Comparison of ENCODE assay signal across 16 cellular contexts in genomic region chr22:23695748-23696325, GRCh38. TPM values are rescaled to one million over a fixed set of nuclear protein-coding genes. Genes with fewer than 3 reads are reported as not detected.
A peak's percentile ranks its signal among the peaks of the same experiment; 100 is the strongest.
DNase-seq lines count a peak whose midpoint lies in the region; ATAC-seq and TF ChIP-seq lines count a peak whose summit lies in the region.
"Had no signal": no experiment of that assay in that cellular context is flagged by ENCODE, and none has a peak within 500 bp of the region (broad histone marks: within the 10 kb centered on the region; RNA-seq: fewer than 3 reads in every experiment).

No MANE protein-coding gene starts in this region.

- H3K4me3 ChIP-seq in Loucy (ENCODE audit: low read length, poor library complexity, severe bottlenecking): peak overlapping the region; percentile 70
- H3K4me3 ChIP-seq in effector memory CD4-positive, alpha-beta T cell (ENCODE audit: insufficient read depth, low read depth, low read length, poor library complexity, severe bottlenecking): peak overlapping the region; percentile 57

- no peaks in the 10 kb centered on the region for H3K27me3 ChIP-seq in Loucy (ENCODE audit: insufficient read depth, low read length, poor library complexity, severe bottlenecking)
- no peaks in the 10 kb centered on the region for H3K27me3 ChIP-seq in effector memory CD4-positive, alpha-beta T cell (replicated peaks; ENCODE audit: control insufficient read depth, insufficient read depth, low read length, poor library complexity, severe bottlenecking)

- H2AFZ ChIP-seq in Loucy (ENCODE audit: low read length): 0 out of 2 replicates have a peak overlapping the region, but pooled peaks have one; percentile 7

- H3K27ac ChIP-seq in effector memory CD4-positive, alpha-beta T cell (ENCODE audit: insufficient read depth, low read length, poor library complexity, severe bottlenecking): peak overlapping the region; percentile 88
- no peak overlapping the region for H3K27ac ChIP-seq in substantia nigra (ENCODE audit: low read depth, low read length, poor library complexity, severe bottlenecking)
- H3K27ac ChIP-seq: WERI-Rb-1 had no signal

- TF ChIP-seq CTCF in Loucy (conservative IDR thresholded peaks at IDR 0.05; ENCODE audit: low read length): no peak

- H3K27me3 Mint-ChIP-seq in activated CD8-positive, alpha-beta memory T cell treated with anti-CD3 and anti-CD28 coated beads, Interleukin-2, amount 10 ng/mL, durations not matched to agents 7 days and 5 days: no peaks in the 10 kb centered on the region
- no peaks in the 10 kb centered on the region for H3K27me3 Mint-ChIP-seq in stimulated activated naive CD8-positive, alpha-beta T cell treated with anti-CD3 and anti-CD28 coated beads, Interleukin-15, Interleukin-2, amounts not matched to agents 100 ng/mL and 50 ng/mL, for 24 hours

- no peaks in the 10 kb centered on the region for H3F3A ChIP-seq in Loucy (ENCODE audit: low read depth)

- H3K4me1 Mint-ChIP-seq in activated CD8-positive, alpha-beta memory T cell treated with anti-CD3 and anti-CD28 coated beads, Interleukin-2, amount 10 ng/mL, durations not matched to agents 7 days and 5 days: peaks cover 49% of the 10 kb centered on the region
- peaks cover 48% of the 10 kb centered on the region for H3K4me1 Mint-ChIP-seq in stimulated activated naive CD8-positive, alpha-beta T cell treated with anti-CD3 and anti-CD28 coated beads, Interleukin-15, Interleukin-2, amounts not matched to agents 100 ng/mL and 50 ng/mL, for 24 hours (ENCODE audit: low read depth)

- CTCF ChIA-PET in activated CD8-positive, alpha-beta memory T cell treated with anti-CD3 and anti-CD28 coated beads, Interleukin-2, amount 10 ng/mL, durations not matched to agents 7 days and 5 days (lab: Charles Lee): interaction anchor here (0.7 to 1.8 kb wide), 6 partner anchors 9 to 73 kb away, joined by 3 to 6 read pairs (median 3); no protein-coding TSS in a partner anchor

- no peaks in the 10 kb centered on the region for H4K20me1 ChIP-seq in Loucy (ENCODE audit: insufficient read depth, low read length, poor library complexity, severe bottlenecking)

- no peak for ATAC-seq in activated CD8-positive, alpha-beta memory T cell treated with anti-CD3 and anti-CD28 coated beads, Interleukin-2, amount 10 ng/mL, durations not matched to agents 7 days and 5 days
- no peak for ATAC-seq in GM19328 (IDR thresholded peaks at IDR 0.05; ENCODE audit: unreplicated experiment)

- H3K9me2 ChIP-seq in Loucy (replicated peaks; ENCODE audit: low read depth, low read length): no peaks in the 10 kb centered on the region

- peak overlapping the region; percentile 85 for H3K4me2 ChIP-seq in Loucy (ENCODE audit: low read depth, low read length, poor library complexity, severe bottlenecking)

- H3K9me3 Mint-ChIP-seq in activated CD8-positive, alpha-beta memory T cell treated with anti-CD3 and anti-CD28 coated beads, Interleukin-2, amount 10 ng/mL, durations not matched to agents 7 days and 5 days (ENCODE audit: low read depth): peaks cover 2% of the 10 kb centered on the region
- H3K9me3 Mint-ChIP-seq in stimulated activated naive CD8-positive, alpha-beta T cell treated with anti-CD3 and anti-CD28 coated beads, Interleukin-15, Interleukin-2, amounts not matched to agents 100 ng/mL and 50 ng/mL, for 24 hours: no peaks in the 10 kb centered on the region

- peak overlapping the region; percentile 89 for H3K9ac ChIP-seq in Loucy (ENCODE audit: low read depth, low read length, poor library complexity, severe bottlenecking)

- H3K4me1 ChIP-seq in Loucy (ENCODE audit: insufficient read depth, low read length, poor library complexity, severe bottlenecking): peaks cover 38% of the 10 kb centered on the region
- H3K4me1 ChIP-seq in effector memory CD4-positive, alpha-beta T cell (ENCODE audit: control insufficient read depth, insufficient read depth, low read length, poor library complexity, severe bottlenecking): peaks cover 37% of the 10 kb centered on the region

- H3K27ac Mint-ChIP-seq in activated CD8-positive, alpha-beta memory T cell treated with anti-CD3 and anti-CD28 coated beads, Interleukin-2, amount 10 ng/mL, durations not matched to agents 7 days and 5 days: peak overlapping the region; percentile 100
- peak overlapping the region; percentile 98 for H3K27ac Mint-ChIP-seq in stimulated activated naive CD8-positive, alpha-beta T cell treated with anti-CD3 and anti-CD28 coated beads, Interleukin-15, Interleukin-2, amounts not matched to agents 100 ng/mL and 50 ng/mL, for 24 hours

- peaks cover 50% of the 10 kb centered on the region for H3K79me2 ChIP-seq in Loucy (ENCODE audit: insufficient read depth, low read length)

- in situ Hi-C loops in ACHN (cut with HindIII; ENCODE audit: low pct_ligation_motif_present, low pct_unique_long_range_greater_than_20kb, low sequenced_read_pairs): no loop called here

- no peaks in the 10 kb centered on the region for H3K9me3 ChIP-seq in Loucy (ENCODE audit: insufficient read depth, low read depth, low read length)
- H3K9me3 ChIP-seq in effector memory CD4-positive, alpha-beta T cell (ENCODE audit: control insufficient read depth, low read length): no peaks in the 10 kb centered on the region

- H3K36me3 Mint-ChIP-seq in activated CD8-positive, alpha-beta memory T cell treated with anti-CD3 and anti-CD28 coated beads, Interleukin-2, amount 10 ng/mL, durations not matched to agents 7 days and 5 days: peaks cover 50% of the 10 kb centered on the region
- peaks cover 46% of the 10 kb centered on the region for H3K36me3 Mint-ChIP-seq in stimulated activated naive CD8-positive, alpha-beta T cell treated with anti-CD3 and anti-CD28 coated beads, Interleukin-15, Interleukin-2, amounts not matched to agents 100 ng/mL and 50 ng/mL, for 24 hours (ENCODE audit: low read depth)

- H3K4me3 Mint-ChIP-seq in activated CD8-positive, alpha-beta memory T cell treated with anti-CD3 and anti-CD28 coated beads, Interleukin-2, amount 10 ng/mL, durations not matched to agents 7 days and 5 days: peak overlapping the region; percentile 90
- peak overlapping the region; percentile 87 for H3K4me3 Mint-ChIP-seq in stimulated activated naive CD8-positive, alpha-beta T cell treated with anti-CD3 and anti-CD28 coated beads, Interleukin-15, Interleukin-2, amounts not matched to agents 100 ng/mL and 50 ng/mL, for 24 hours

- DNase-seq in activated CD8-positive, alpha-beta memory T cell treated with anti-CD3 and anti-CD28 coated beads, Interleukin-2, amount 10 ng/mL, durations not matched to agents 7 days and 5 days: no peak
- no peak for DNase-seq in activated CD8-positive, alpha-beta memory T cell treated with anti-CD3 and anti-CD28 coated beads for 24 hours
- DNase-seq in effector memory CD4-positive, alpha-beta T cell: no peak
- DNase-seq in substantia nigra (lab: John Stamatoyannopoulos, UW): no peak
- DNase-seq in ACHN: no peak
- DNase-seq: DMS79, NCI-H524 treated with DMSO at 0.1 percent for 48 hours, Right ventricle myocardium superior, WERI-Rb-1 had no signal

- H3K36me3 ChIP-seq in Loucy (ENCODE audit: insufficient read depth, low read length): peaks cover 62% of the 10 kb centered on the region; the same call in 1 of the 2 replicates
- H3K36me3 ChIP-seq in effector memory CD4-positive, alpha-beta T cell (ENCODE audit: control insufficient read depth, insufficient read depth, low read length): peaks cover 25% of the 10 kb centered on the region

RNA-seq across cellular contexts. Expression of gene RGL4, which starts 5.0 kb away (rescaled TPM):
- 10 to 100 TPM; 15.5 to 30.8 TPM for total RNA-seq in activated CD8-positive, alpha-beta memory T cell treated with anti-CD3 and anti-CD28 coated beads, Interleukin-2, amount 10 ng/mL, durations not matched to agents 7 days and 5 days
- total RNA-seq: A673, pulmonary artery endothelial cell, Right ventricle myocardium superior, subcutaneous adipose tissue had no signal

RNA-seq across cellular contexts. Expression of gene ZNF70, which starts 55.1 kb away (rescaled TPM):
- 1 to 10 TPM; 2.9 to 3.0 TPM for total RNA-seq in activated CD8-positive, alpha-beta memory T cell treated with anti-CD3 and anti-CD28 coated beads, Interleukin-2, amount 10 ng/mL, durations not matched to agents 7 days and 5 days

RNA-seq across cellular contexts. Expression of gene VPREB3, which starts 58.4 kb away (rescaled TPM):
- total RNA-seq in activated CD8-positive, alpha-beta memory T cell treated with anti-CD3 and anti-CD28 coated beads, Interleukin-2, amount 10 ng/mL, durations not matched to agents 7 days and 5 days: under 1 TPM in 1 of 2 experiments, not detected in 1; 0.70 TPM
- total RNA-seq: lower leg skin, pulmonary artery endothelial cell had no signal
